In genomic region chr1:180219776-180220175, GRCh38 we compare ENCODE assay signal across 29 cellular contexts. TPM values are rescaled to one million over a fixed set of nuclear protein-coding genes. Genes with fewer than 3 reads are reported as not detected.
"Had no signal": no experiment of that assay in that cellular context is flagged by ENCODE, and none has a peak within 500 bp of the region (broad histone marks: within the 10 kb centered on the region; RNA-seq: fewer than 3 reads in every experiment).

No MANE protein-coding gene starts in this region.

- DNase-seq: hippocampal formation; kidney; left lung; mesendoderm; midbrain; mucosa of descending colon; naive thymus-derived CD4-positive, alpha-beta T cell; occipital lobe; right lobe of liver; stimulated activated CD4-positive, alpha-beta T cell treated with anti-CD3 and anti-CD28 coated beads, Interleukin-12 subunit alpha, Interleukin-12 subunit beta, amount 100 ng/mL, for 4 hours; stimulated activated CD4-positive, alpha-beta T cell treated with anti-CD3 and anti-CD28 coated beads, Interleukin-15, amount 100 ng/mL, for 24 hours; stimulated activated CD4-positive, alpha-beta T cell treated with anti-CD3 and anti-CD28 coated beads, Interleukin-2, amount 100 ng/mL, for 24 hours; stimulated activated CD4-positive, alpha-beta T cell treated with anti-CD3 and anti-CD28 coated beads, Interleukin-4, amount 100 ng/mL, for 1 hour; stimulated activated naive B cell treated with anti-CD40 and anti-IgM and Interleukin-4, amounts not matched to agents 10 μg/mL and 1 μg/mL and 100 μg/mL, for 72 hours; substantia nigra had no signal

- H3K9ac ChIP-seq: parathyroid adenoma had no signal

- H3K4me3 ChIP-seq: left lung, lung, mucosa of descending colon, right atrium auricular region, right lobe of liver, skin epidermis, tibial nerve, vagina had no signal

- H3K36me3 ChIP-seq: left lung, neutrophil, right atrium auricular region, right lobe of liver, tibial nerve, vagina had no signal

- H3K27ac ChIP-seq: left lung, neutrophil, parathyroid adenoma, right atrium auricular region, right lobe of liver, skin epidermis, tibial nerve, vagina had no signal

- H3K4me3 Mint-ChIP-seq: naive thymus-derived CD4-positive, alpha-beta T cell; natural killer cell treated with Interleukin-12 subunit alpha and Interleukin-12 subunit beta and Interleukin-15 and Interleukin-18, amount 100 ng/mL, for 72 hours; stimulated activated naive B cell treated with anti-CD40 and anti-IgM and Interleukin-4, amounts not matched to agents 10 μg/mL and 1 μg/mL and 100 μg/mL, for 72 hours; stimulated activated naive CD8-positive, alpha-beta T cell treated with anti-CD3 and anti-CD28 coated beads, Interleukin-15, Interleukin-2, amounts not matched to agents 100 ng/mL and 50 ng/mL, for 24 hours; type B pancreatic cell had no signal

- ATAC-seq: left colon; left lung; mucosa of descending colon; naive thymus-derived CD4-positive, alpha-beta T cell; natural killer cell treated with Interleukin-12 subunit alpha and Interleukin-12 subunit beta and Interleukin-15 and Interleukin-18, amount 100 ng/mL, for 72 hours; stimulated activated naive B cell treated with anti-CD40 and anti-IgM and Interleukin-4, amounts not matched to agents 10 μg/mL and 1 μg/mL and 100 μg/mL, for 72 hours had no signal

- H3K36me3 Mint-ChIP-seq: naive thymus-derived CD4-positive, alpha-beta T cell; natural killer cell treated with Interleukin-12 subunit alpha and Interleukin-12 subunit beta and Interleukin-15 and Interleukin-18, amount 100 ng/mL, for 72 hours; stimulated activated naive B cell treated with anti-CD40 and anti-IgM and Interleukin-4, amounts not matched to agents 10 μg/mL and 1 μg/mL and 100 μg/mL, for 72 hours; type B pancreatic cell had no signal

- H3K9me3 ChIP-seq: left lung, mucosa of descending colon, neutrophil, right atrium auricular region, right lobe of liver, tibial nerve, vagina had no signal

- H3K4me1 ChIP-seq: left lung, parathyroid adenoma, right atrium auricular region, right lobe of liver, vagina had no signal

- H2AFZ ChIP-seq: parathyroid adenoma had no signal

- H3K27me3 ChIP-seq: right atrium auricular region, right lobe of liver, vagina had no signal

- H3K9me3 Mint-ChIP-seq: naive thymus-derived CD4-positive, alpha-beta T cell; natural killer cell treated with Interleukin-12 subunit alpha and Interleukin-12 subunit beta and Interleukin-15 and Interleukin-18, amount 100 ng/mL, for 72 hours; stimulated activated naive B cell treated with anti-CD40 and anti-IgM and Interleukin-4, amounts not matched to agents 10 μg/mL and 1 μg/mL and 100 μg/mL, for 72 hours; stimulated activated naive CD8-positive, alpha-beta T cell treated with anti-CD3 and anti-CD28 coated beads, Interleukin-15, Interleukin-2, amounts not matched to agents 100 ng/mL and 50 ng/mL, for 24 hours; type B pancreatic cell had no signal

- H3K27ac Mint-ChIP-seq: naive thymus-derived CD4-positive, alpha-beta T cell; natural killer cell treated with Interleukin-12 subunit alpha and Interleukin-12 subunit beta and Interleukin-15 and Interleukin-18, amount 100 ng/mL, for 72 hours; stimulated activated naive B cell treated with anti-CD40 and anti-IgM and Interleukin-4, amounts not matched to agents 10 μg/mL and 1 μg/mL and 100 μg/mL, for 72 hours; stimulated activated naive CD8-positive, alpha-beta T cell treated with anti-CD3 and anti-CD28 coated beads, Interleukin-15, Interleukin-2, amounts not matched to agents 100 ng/mL and 50 ng/mL, for 24 hours; type B pancreatic cell had no signal

- H3K79me2 ChIP-seq: parathyroid adenoma had no signal

RNA-seq across cellular contexts. Expression of gene LHX4, which starts 10.3 kb away (rescaled TPM):
- total RNA-seq: kidney; natural killer cell treated with Interleukin-12 subunit alpha and Interleukin-12 subunit beta and Interleukin-15 and Interleukin-18, amount 100 ng/mL, for 72 hours; posterior vena cava; right atrium auricular region; right lobe of liver; temporal lobe; tibial nerve; urinary bladder had no signal
